6 cellular contexts compared by ENCODE assay signal in genomic region chr18:75284566-75284965, GRCh38.
"Had no signal": no experiment of that assay in that cellular context is flagged by ENCODE, and none has a peak within 500 bp of the region (broad histone marks: within the 10 kb centered on the region; RNA-seq: fewer than 3 reads in every experiment).

No MANE protein-coding gene starts in this region.

- H3K4me3 ChIP-seq: GM23338 had no signal

- ATAC-seq: GM23338, HepG2 had no signal

- H3K27ac ChIP-seq: HL-60 had no signal

- H3K4me3 Mint-ChIP-seq: GM23338, H9, IgD-negative memory B cell had no signal

- H3K27me3 Mint-ChIP-seq: IgD-negative memory B cell had no signal

- H3K27ac Mint-ChIP-seq: GM23338, H9, IgD-negative memory B cell had no signal

- H3K9me3 Mint-ChIP-seq: GM23338, H9 had no signal

- DNase-seq: H9, HCEC 1CT had no signal
